In genomic region chr17:79391808-79392233, GRCh38 we compare ENCODE assay signal across 8 cellular contexts.
DNase-seq lines count a peak whose midpoint lies in the region; ATAC-seq and FAIRE-seq lines count a peak whose summit lies in the region.

No MANE protein-coding gene starts in this region.

- H3K27ac Mint-ChIP-seq in CD4-positive, CD25-positive, alpha-beta regulatory T cell: no peak overlapping the region

- peak; percentile 31 for FAIRE-seq in HTR-8/SVneo (lab: Jason Lieb, UNC)

- peak; percentile 32 to 58 (median 58) for DNase-seq in CD4-positive, CD25-positive, alpha-beta regulatory T cell
- DNase-seq in HTR-8/SVneo (ENCODE audit: insufficient read length, low spot score): peak; percentile 84
- DNase-seq in NOMO-1 treated with dmso at 0.1 percent for 144 hours (lab: John Stamatoyannopoulos, UW; ENCODE audit: unreplicated experiment): peak; percentile 25
- peak; percentile 18 for DNase-seq in activated CD8-positive, alpha-beta memory T cell treated with anti-CD3 and anti-CD28 coated beads, Interleukin-2, amount 50 U/mL, for 1 hour (ENCODE audit: extremely low read depth)
- peak; percentile 78 for DNase-seq in epidermal melanocyte (ENCODE audit: insufficient read length, low spot score)
- peak; percentile 67 for DNase-seq in myocyte (ENCODE audit: low read depth)
- DNase-seq in stimulated activated CD8-positive, alpha-beta memory T cell treated with anti-CD3 and anti-CD28 coated beads, Interleukin-7, amount 100 ng/mL, for 24 hours (ENCODE audit: low read depth): peak; percentile 48

- no peaks in the 10 kb centered on the region for H3K9me3 ChIP-seq in CD4-positive, CD25-positive, alpha-beta regulatory T cell (ENCODE audit: control insufficient read depth in 2 of 2, low read length in 2 of 2)

- H3K4me1 Mint-ChIP-seq in CD4-positive, CD25-positive, alpha-beta regulatory T cell: peaks cover 0 to 2% (median 0%) of the 10 kb centered on the region in 4 donors

- H3K36me3 Mint-ChIP-seq in CD4-positive, CD25-positive, alpha-beta regulatory T cell: peaks cover 3% of the 10 kb centered on the region

- H3K4me3 Mint-ChIP-seq in CD4-positive, CD25-positive, alpha-beta regulatory T cell: no peak overlapping the region

- H3K4me3 ChIP-seq in CD4-positive, CD25-positive, alpha-beta regulatory T cell (ENCODE audit: low read depth, low read length): no peak overlapping the region

- peak in 1 of 2 donors; percentile 35 for ATAC-seq in CD4-positive, CD25-positive, alpha-beta regulatory T cell (ENCODE audit: low read depth in 2 of 2)
- ATAC-seq in HG02981 (IDR thresholded peaks at IDR 0.05; ENCODE audit: unreplicated experiment): no peak

- peaks cover 18% of the 10 kb centered on the region for H3K27me3 Mint-ChIP-seq in CD4-positive, CD25-positive, alpha-beta regulatory T cell

- no peaks in the 10 kb centered on the region for H3K36me3 ChIP-seq in CD4-positive, CD25-positive, alpha-beta regulatory T cell (ENCODE audit: control insufficient read depth, insufficient read depth, low read length)

- H3K27ac ChIP-seq in CD4-positive, CD25-positive, alpha-beta regulatory T cell (ENCODE audit: insufficient read depth, low read length, poor library complexity, severe bottlenecking): no peak overlapping the region

- H3K4me1 ChIP-seq in CD4-positive, CD25-positive, alpha-beta regulatory T cell (ENCODE audit: control insufficient read depth, insufficient read depth, low read length, poor library complexity, severe bottlenecking): no peaks in the 10 kb centered on the region

- no peaks in the 10 kb centered on the region for H3K9me3 Mint-ChIP-seq in CD4-positive, CD25-positive, alpha-beta regulatory T cell

- peaks cover 6% of the 10 kb centered on the region for H3K27me3 ChIP-seq in CD4-positive, CD25-positive, alpha-beta regulatory T cell (ENCODE audit: control insufficient read depth, insufficient read depth, low read length)

Comparison
In these comparisons a context has a peak if more than half of its experiments do, and no peak if none do; other contexts are left out.
1. DNase-seq: peak in every context shown above with its lines; median percentile 84 in HTR-8/SVneo; 78 in epidermal melanocyte; 67 in myocyte; 58 in CD4-positive, CD25-positive, alpha-beta regulatory T cell; 48 in stimulated activated CD8-positive, alpha-beta memory T cell treated with anti-CD3 and anti-CD28 coated beads, Interleukin-7, amount 100 ng/mL, for 24 hours; 25 in NOMO-1 treated with dmso at 0.1 percent for 144 hours; 18 in activated CD8-positive, alpha-beta memory T cell treated with anti-CD3 and anti-CD28 coated beads, Interleukin-2, amount 50 U/mL, for 1 hour.